ENCODE assay signal across 9 cellular contexts in genomic region chr1:21325231-21325718, GRCh38. TPM values are rescaled to one million over a fixed set of nuclear protein-coding genes. Genes with fewer than 3 reads are reported as not detected.
DNase-seq lines count a peak whose midpoint lies in the region; ATAC-seq, FAIRE-seq and TF ChIP-seq lines count a peak whose summit lies in the region.
"Had no signal": no experiment of that assay in that cellular context is flagged by ENCODE, and none has a peak within 500 bp of the region (broad histone marks: within the 10 kb centered on the region; RNA-seq: fewer than 3 reads in every experiment).

No MANE protein-coding gene starts in this region.

- TF ChIP-seq POLR2A in K562 (conservative IDR thresholded peaks at IDR 0.05): no peak

- no peak for TF ChIP-seq RAD21 in K562 (CRISPR knock-in tag; conservative IDR thresholded peaks at IDR 0.05 in 1 of 2, IDR thresholded peaks at IDR 0.05 in 1 of 2)

- no peak for TF ChIP-seq EP300 in K562 (IDR thresholded peaks at IDR 0.05; ENCODE audit: low read length)

- ATAC-seq in Right ventricle myocardium superior (ENCODE audit: poor library complexity) (peak; percentile 1), K562 (no peak), mucosa of descending colon (no peak), aorta (ENCODE audit: low FRiP score) (no peak), GM18520 (IDR thresholded peaks at IDR 0.05; ENCODE audit: unreplicated experiment) (no peak)

- POLR2A ChIA-PET in K562 (lab: Yijun Ruan, JAX): interaction anchor here (0.7 to 2.5 kb wide), 9 partner anchors 9 to 185 kb away, joined by 3 to 11 read pairs (median 5); no protein-coding TSS in a partner anchor

- intact Hi-C loops in Right ventricle myocardium superior (cut with DNase I): no loop called here
- intact Hi-C loops in cardiac septum (cut with DNase I): loop anchor here (2.0 to 10.0 kb wide), 2 partner anchors 14 to 540 kb away; partner anchors contain the start of gene HP1BP3
- intact Hi-C loops in K562 (cut with micrococcal nuclease): no loop called here
- intact Hi-C loops in mucosa of descending colon (cut with DNase I, micrococcal nuclease): no loop called here
- intact Hi-C loops in aorta (cut with DNase I): no loop called here

- H3K27me3 ChIP-seq in K562 (ENCODE audit: control insufficient read depth in 2 of 2, insufficient read depth in 2 of 2, low read length in 2 of 2) (no peaks in the 10 kb centered on the region), aorta (ENCODE audit: control insufficient read depth in 1 of 2, insufficient read depth in 2 of 2, low read length in 1 of 2) (no peaks in the 10 kb centered on the region)

- H3K4me3 ChIP-seq in K562: no peak overlapping the region
- H3K4me3 ChIP-seq in mucosa of descending colon: no peak overlapping the region
- no peak overlapping the region for H3K4me3 ChIP-seq in aorta (ENCODE audit: low read length in 2 of 2)

- H3K36me3 ChIP-seq in K562 (ENCODE audit: control insufficient read depth, insufficient read depth, low read length) (no peaks in the 10 kb centered on the region; the same call in 2 of the 3 replicates), mucosa of descending colon (ENCODE audit: low read depth) (no peaks in the 10 kb centered on the region), aorta (ENCODE audit: control insufficient read depth in 1 of 2, insufficient read depth in 2 of 2, low read length in 1 of 2) (no peaks in the 10 kb centered on the region)

- H3K79me2 ChIP-seq in K562 (ENCODE audit: control insufficient read depth, insufficient read depth, low read length): no peaks in the 10 kb centered on the region

- 81% methylated on average over 7 of the region's 7 CpGs for WGBS in K562 (ENCODE audit: insufficient coverage, low coverage, missing lambda C conversion rate)
- 17 to 33% methylated on average over 7 of the region's 7 CpGs for WGBS in aorta, 2 donors

- CTCF ChIA-PET in K562 (lab: Yijun Ruan, JAX; ENCODE audit: low intra/inter-chr PET ratio): interaction anchor here (0.7 kb wide), 1 partner anchor 8 kb away, joined by 4 read pairs; no protein-coding TSS in a partner anchor

- in situ Hi-C loops in K562 (cut with MboI): no loop called here

- peaks cover 5% of the 10 kb centered on the region for H3K9me1 ChIP-seq in K562 (ENCODE audit: control insufficient read depth, insufficient read depth, low read length)

- no peak overlapping the region for H2AFZ ChIP-seq in K562 (ENCODE audit: low read depth, low read length)

- no TSS peak for BruUV-seq in K562 (replicated peaks; lab: Mats Ljungman, UMichigan)

- H4K20me1 ChIP-seq in K562 (replicated peaks; ENCODE audit: control insufficient read depth, insufficient read depth, low read length): peaks cover 39% of the 10 kb centered on the region

- H3K9me3 ChIP-seq in K562 (replicated peaks; ENCODE audit: control insufficient read depth, insufficient read depth, low read depth, low read length) (no peaks in the 10 kb centered on the region), mucosa of descending colon (no peaks in the 10 kb centered on the region), aorta (ENCODE audit: control insufficient read depth, low read length) (no peaks in the 10 kb centered on the region)

- no peak for FAIRE-seq in K562 (lab: Jason Lieb, UNC)

- TF ChIP-seq CTCF in K562 (IDR thresholded peaks at IDR 0.05 in 2 of 3, conservative IDR thresholded peaks at IDR 0.05 in 1 of 3; ENCODE audit: insufficient read depth in 2 of 3, low read depth in 1 of 3, low read length in 3 of 3) (no peak), mucosa of descending colon (IDR thresholded peaks at IDR 0.05) (no peak)

- peaks cover 37 to 41% of the 10 kb centered on the region in 2 experiments for H3K4me1 ChIP-seq in K562 (replicated peaks in 1 of 2; ENCODE audit: control insufficient read depth in 2 of 2, insufficient read depth in 2 of 2, low read length in 2 of 2)
- H3K4me1 ChIP-seq in mucosa of descending colon (ENCODE audit: low read depth): peaks cover 64% of the 10 kb centered on the region
- peaks cover 6 to 10% of the 10 kb centered on the region in 2 donors for H3K4me1 ChIP-seq in aorta (ENCODE audit: control insufficient read depth in 1 of 2, insufficient read depth in 2 of 2, low read length in 2 of 2)

- no peak overlapping the region for H3K4me2 ChIP-seq in K562 (ENCODE audit: insufficient read depth, low read length)
- H3K4me2 ChIP-seq: KMS-11 had no signal

- H3K9ac ChIP-seq in K562 (ENCODE audit: insufficient read depth in 1 of 2, low read depth in 2 of 2, low read length in 2 of 2): no peak overlapping the region; a peak in 1 of 4 replicates
- H3K9ac ChIP-seq: KMS-11 had no signal

- H3K27ac ChIP-seq in K562 (ENCODE audit: extremely low read depth, low read depth, low read length) (no peak overlapping the region; the same call in 2 of the 3 replicates), aorta (ENCODE audit: low read depth in 1 of 2, low read length in 2 of 2) (peak overlapping the region; percentile 91 to 95)
- H3K27ac ChIP-seq: KMS-11 had no signal

- DNase-seq in Right ventricle myocardium superior (no peak), cardiac septum (ENCODE audit: low spot score) (no peak), K562 (ENCODE audit: extremely low read depth in 1 of 4, low spot score in 3 of 4) (no peak), mucosa of descending colon (peak in 2 of 3 donors; percentile 39 to 65), aorta (no peak), AG08396 (ENCODE audit: low spot score) (no peak), NCI-H146 treated with DMSO at 0.1 percent for 48 hours (lab: John Stamatoyannopoulos, UW; ENCODE audit: unreplicated experiment) (no peak)

TF ChIP-seq in K562, 482 proteins besides CTCF, POLR2A, EP300 and RAD21 (continues in another document):
- no peak for TF ChIP-seq HINFP (tag; conservative IDR thresholded peaks at IDR 0.05; ENCODE audit: low read depth)
- no peak for TF ChIP-seq MIER1 (IDR thresholded peaks at IDR 0.05; ENCODE audit: low read depth)
- TF ChIP-seq ZNF764 (CRISPR knock-in tag; IDR thresholded peaks at IDR 0.05; ENCODE audit: low read depth): no peak

RNA-seq across cellular contexts. Expression of gene ECE1, which starts 35.0 kb away (rescaled TPM):
- total RNA-seq in Right ventricle myocardium superior (45.3 TPM), cardiac septum (55.8 TPM), K562 (2014; rRNA removed) (18.8 and 21.3 TPM in 2 replicates), K562 (2014; rRNA removed; fragmentation: Illumina TruSeq; extraction: Trizol) (11.0 and 14.5 TPM in 2 replicates), K562 (2015; rRNA removed; fragmentation: Illumina TruSeq; extraction: Trizol) (5.3 and 6.9 TPM in 2 replicates), K562 (2021) (31.6 and 34.8 TPM in 2 replicates), mucosa of descending colon (100 to 1,000 TPM; 103 to 161 (median 149) TPM), aorta (100 to 1,000 TPM; 135 to 155 TPM)
- total RNA-seq in K562 (2011; cell fraction: chromatin; rRNA removed; ENCODE audit: low replicate concordance): 46.9 and 72.4 TPM in 2 replicates
- 41.5 and 47.5 TPM in 2 replicates for total RNA-seq in K562 (2011; cell fraction: nucleolus; rRNA removed)
- 38.9 and 42.0 TPM in 2 replicates for total RNA-seq in K562 (2011; cell fraction: nucleoplasm; rRNA removed)
- polyA plus RNA-seq in K562 (2011; rRNA removed) (10.3 and 26.8 TPM in 2 replicates), K562 (2014; fragmentation: Illumina TruSeq; extraction: Trizol) (29.7 and 30.8 TPM in 2 replicates), K562 (2014; fragmentation: Nextera tagmentation; extraction: Ambion mirVana) (under 1 TPM; 0.56 to 0.61 TPM), K562 (2014; rRNA removed) (10.1 and 12.1 TPM in 2 replicates), aorta (100 to 1,000 TPM in 1 of 2 donors, 10 to 100 TPM in 1; 12.1 to 112 TPM)
- polyA plus RNA-seq in K562 (2011; cell fraction: cytosol; rRNA removed): 5.5 and 9.8 TPM in 2 replicates
- 12.7 and 17.7 TPM in 2 replicates for polyA plus RNA-seq in K562 (2011; cell fraction: nucleus; rRNA removed)
- polyA plus RNA-seq in K562 (2012): 20.2 and 46.9 TPM in 2 replicates
- polyA minus RNA-seq in K562 (2011; rRNA and poly(A)+ RNA removed): 9.1 and 14.0 TPM in 2 replicates
- 9.9 and 13.4 TPM in 2 replicates for polyA minus RNA-seq in K562 (2011; cell fraction: cytosol; rRNA and poly(A)+ RNA removed)
- polyA minus RNA-seq in K562 (2011; cell fraction: nucleus; rRNA and poly(A)+ RNA removed): 9.1 and 11.0 TPM in 2 replicates

Comparison
In these comparisons a context has a peak if more than half of its experiments do, and no peak if none do; other contexts are left out.
1. DNase-seq: peak in mucosa of descending colon (2 of 3); none in Right ventricle myocardium superior (single experiment), cardiac septum (single experiment), K562 (0 of 4), aorta (0 of 2), AG08396 (single experiment) and NCI-H146 treated with DMSO at 0.1 percent for 48 hours (single experiment).